Comparison of ENCODE assay signal across 23 cellular contexts in genomic region chr4:16176621-16177020, GRCh38. TPM values are rescaled to one million over a fixed set of nuclear protein-coding genes. Genes with fewer than 3 reads are reported as not detected.
DNase-seq lines count a peak whose midpoint lies in the region; FAIRE-seq and TF ChIP-seq lines count a peak whose summit lies in the region.
"Had no signal": no experiment of that assay in that cellular context is flagged by ENCODE, and none has a peak within 500 bp of the region (broad histone marks: within the 10 kb centered on the region; RNA-seq: fewer than 3 reads in every experiment).

No MANE protein-coding gene starts in this region.

- POLR2A ChIA-PET in activated CD4-positive, alpha-beta T cell treated with anti-CD3 and anti-CD28 coated beads, Interleukin-2, amount 10 ng/mL, durations not matched to agents 7 days and 5 days (lab: Charles Lee), result no interaction called here

- H2AFZ ChIP-seq in trophoblast cell (ENCODE audit: insufficient read depth, low read length, poor library complexity), result no peak overlapping the region

- no peaks in the 10 kb centered on the region for H3K27me3 Mint-ChIP-seq in activated CD4-positive, alpha-beta T cell treated with anti-CD3 and anti-CD28 coated beads, Interleukin-2, amount 10 ng/mL, durations not matched to agents 24 days and 14 days
- no peaks in the 10 kb centered on the region for H3K27me3 Mint-ChIP-seq in activated CD4-positive, alpha-beta T cell treated with anti-CD3 and anti-CD28 coated beads, Interleukin-2, amount 10 ng/mL, durations not matched to agents 7 days and 5 days
- H3K27me3 Mint-ChIP-seq: CD4-positive, alpha-beta memory T cell; CD4-positive, CD25-positive, alpha-beta regulatory T cell; CD8-positive, alpha-beta memory T cell had no signal

- H3K27ac ChIP-seq in trophoblast cell (ENCODE audit: low read depth, low read length) (no peak overlapping the region), thyroid gland (no peak overlapping the region), prostate gland (no peak overlapping the region)
- H3K27ac ChIP-seq: BLaER1 had no signal

- no peak overlapping the region for H3K14ac ChIP-seq in trophoblast cell (ENCODE audit: low read length)

- no peak overlapping the region for H2AK5ac ChIP-seq in trophoblast cell (ENCODE audit: low read length)

- no peak overlapping the region for H2BK5ac ChIP-seq in trophoblast cell (ENCODE audit: low read depth, low read length, poor library complexity)

- no peak overlapping the region for H3K23ac ChIP-seq in trophoblast cell (ENCODE audit: low read length)

- H4K8ac ChIP-seq in trophoblast cell (ENCODE audit: low read depth, low read length), result no peak overlapping the region

- TF ChIP-seq CTCF in D721Med (IDR thresholded peaks at IDR 0.05; ENCODE audit: insufficient read depth, missing control alignments) (no peak), thyroid gland (IDR thresholded peaks at IDR 0.05) (no peak), prostate gland (IDR thresholded peaks at IDR 0.05) (no peak)

- DNase-seq in activated CD4-positive, alpha-beta T cell treated with anti-CD3 and anti-CD28 coated beads, Interleukin-2, amount 10 ng/mL, durations not matched to agents 24 days and 14 days, result peak; percentile 45
- no peak for DNase-seq in activated CD4-positive, alpha-beta T cell treated with anti-CD3 and anti-CD28 coated beads, Interleukin-2, amount 10 ng/mL, durations not matched to agents 7 days and 5 days
- no peak for DNase-seq in D721Med (ENCODE audit: insufficient read length, low spot score)
- peak; percentile 2 for DNase-seq in NCI-H69 (lab: John Stamatoyannopoulos, UW)
- DNase-seq in trophoblast cell, result peak; percentile 71 to 93
- DNase-seq in thyroid gland, result no peak
- DNase-seq in prostate gland (ENCODE audit: low spot score), result no peak
- DNase-seq: 8988T; ACHN; BE2C; C1 segment of cervical spinal cord; CD4-positive, alpha-beta memory T cell; CD4-positive, CD25-positive, alpha-beta regulatory T cell; CD8-positive, alpha-beta memory T cell; COR-L47; DMS79 treated with DMSO at 0.1 percent for 48 hours; GF-D8 had no signal

- no peak overlapping the region for H2BK120ac ChIP-seq in trophoblast cell (ENCODE audit: insufficient read depth, low read length, poor library complexity)

- no peak overlapping the region for H3K4me3 ChIP-seq in trophoblast cell (ENCODE audit: low read depth, low read length)
- no peak overlapping the region for H3K4me3 ChIP-seq in thyroid gland (replicated peaks in 1 of 3)
- H3K4me3 ChIP-seq in prostate gland, result no peak overlapping the region
- H3K4me3 ChIP-seq: BLaER1 had no signal

- H3K4ac ChIP-seq in trophoblast cell (ENCODE audit: low read depth, low read length), result no peak overlapping the region

- H3K9me3 ChIP-seq in trophoblast cell (ENCODE audit: insufficient read depth, low read depth, low read length) (no peaks in the 10 kb centered on the region), thyroid gland (no peaks in the 10 kb centered on the region), prostate gland (no peaks in the 10 kb centered on the region)
- H3K9me3 ChIP-seq: BE2C, BLaER1 had no signal

- CTCF ChIA-PET in activated CD4-positive, alpha-beta T cell treated with anti-CD3 and anti-CD28 coated beads, Interleukin-2, amount 10 ng/mL, durations not matched to agents 7 days and 5 days (lab: Charles Lee), result no interaction called here

- no peak overlapping the region for H3K4me2 ChIP-seq in trophoblast cell (ENCODE audit: low read length)
- H3K4me2 ChIP-seq: BLaER1 had no signal

- H3K36me3 Mint-ChIP-seq in activated CD4-positive, alpha-beta T cell treated with anti-CD3 and anti-CD28 coated beads, Interleukin-2, amount 10 ng/mL, durations not matched to agents 24 days and 14 days (ENCODE audit: low read depth), result peaks cover 20% of the 10 kb centered on the region
- H3K36me3 Mint-ChIP-seq in activated CD4-positive, alpha-beta T cell treated with anti-CD3 and anti-CD28 coated beads, Interleukin-2, amount 10 ng/mL, durations not matched to agents 7 days and 5 days (ENCODE audit: low read depth), result peaks cover 16% of the 10 kb centered on the region

- no peaks in the 10 kb centered on the region for H3K79me2 ChIP-seq in trophoblast cell (ENCODE audit: control insufficient read depth, insufficient read depth, low read length, poor library complexity)

- H4K91ac ChIP-seq in trophoblast cell (ENCODE audit: low read depth, low read length), result no peak overlapping the region

- no peak overlapping the region for H3K27ac Mint-ChIP-seq in activated CD4-positive, alpha-beta T cell treated with anti-CD3 and anti-CD28 coated beads, Interleukin-2, amount 10 ng/mL, durations not matched to agents 24 days and 14 days
- no peak overlapping the region for H3K27ac Mint-ChIP-seq in activated CD4-positive, alpha-beta T cell treated with anti-CD3 and anti-CD28 coated beads, Interleukin-2, amount 10 ng/mL, durations not matched to agents 7 days and 5 days
- H3K27ac Mint-ChIP-seq: CD14-positive monocyte; CD4-positive, alpha-beta memory T cell had no signal

- no CpG with 5 or more reads among the region's 6 CpGs for WGBS in trophoblast cell (ENCODE audit: extremely low coverage, insufficient coverage, insufficient read length)
- 95 to 97% methylated on average over 6 of the region's 6 CpGs for WGBS in thyroid gland, 2 donors
- WGBS in prostate gland, result 93% methylated on average over 6 of the region's 6 CpGs

- TF ChIP-seq POLR2A in thyroid gland (IDR thresholded peaks at IDR 0.05) (no peak), prostate gland (IDR thresholded peaks at IDR 0.05) (no peak)

- H3K36me3 ChIP-seq in trophoblast cell (ENCODE audit: control insufficient read depth in 1 of 2, insufficient read depth in 2 of 2, low read length in 2 of 2), result peaks cover 0 to 4% of the 10 kb centered on the region in 2 experiments
- peaks cover 0 to 8% of the 10 kb centered on the region in 2 donors for H3K36me3 ChIP-seq in thyroid gland
- H3K36me3 ChIP-seq in prostate gland, result no peaks in the 10 kb centered on the region

- H3K27me3 ChIP-seq in trophoblast cell (ENCODE audit: insufficient read depth, low read length) (no peaks in the 10 kb centered on the region), thyroid gland (no peaks in the 10 kb centered on the region), prostate gland (replicated peaks; ENCODE audit: insufficient read depth) (no peaks in the 10 kb centered on the region)
- H3K27me3 ChIP-seq: BE2C, BLaER1 had no signal

- no peak overlapping the region for H2BK12ac ChIP-seq in trophoblast cell (ENCODE audit: low read length)

- no peak overlapping the region for H3K9ac ChIP-seq in trophoblast cell (ENCODE audit: low read length)
- H3K9ac ChIP-seq: BLaER1 had no signal

- no peak overlapping the region for H3K18ac ChIP-seq in trophoblast cell (ENCODE audit: low read length)

- H3K9me3 Mint-ChIP-seq in activated CD4-positive, alpha-beta T cell treated with anti-CD3 and anti-CD28 coated beads, Interleukin-2, amount 10 ng/mL, durations not matched to agents 24 days and 14 days, result no peaks in the 10 kb centered on the region
- H3K9me3 Mint-ChIP-seq in activated CD4-positive, alpha-beta T cell treated with anti-CD3 and anti-CD28 coated beads, Interleukin-2, amount 10 ng/mL, durations not matched to agents 7 days and 5 days, result no peaks in the 10 kb centered on the region
- H3K9me3 Mint-ChIP-seq: CD14-positive monocyte; CD4-positive, alpha-beta memory T cell; CD4-positive, CD25-positive, alpha-beta regulatory T cell; CD8-positive, alpha-beta memory T cell had no signal

- H3K4me1 ChIP-seq in trophoblast cell (ENCODE audit: control insufficient read depth in 1 of 2, insufficient read depth in 2 of 2, low read length in 2 of 2) (no peaks in the 10 kb centered on the region), thyroid gland (no peaks in the 10 kb centered on the region), prostate gland (replicated peaks) (no peaks in the 10 kb centered on the region)
- H3K4me1 ChIP-seq: BE2C, BLaER1 had no signal

- H3K4me1 Mint-ChIP-seq in activated CD4-positive, alpha-beta T cell treated with anti-CD3 and anti-CD28 coated beads, Interleukin-2, amount 10 ng/mL, durations not matched to agents 24 days and 14 days, result no peaks in the 10 kb centered on the region
- H3K4me1 Mint-ChIP-seq in activated CD4-positive, alpha-beta T cell treated with anti-CD3 and anti-CD28 coated beads, Interleukin-2, amount 10 ng/mL, durations not matched to agents 7 days and 5 days, result no peaks in the 10 kb centered on the region
- H3K4me1 Mint-ChIP-seq: CD4-positive, alpha-beta memory T cell; CD4-positive, CD25-positive, alpha-beta regulatory T cell; CD8-positive, alpha-beta memory T cell had no signal

- intact Hi-C loops in activated CD4-positive, alpha-beta T cell treated with anti-CD3 and anti-CD28 coated beads, Interleukin-2, amount 10 ng/mL, durations not matched to agents 24 days and 14 days (cut with micrococcal nuclease), result no loop called here
- intact Hi-C loops in thyroid gland (cut with DNase I) (no loop called here), prostate gland (cut with DNase I) (no loop called here)

- H4K12ac ChIP-seq in trophoblast cell (ENCODE audit: low read depth, low read length), result no peak overlapping the region

- no peak overlapping the region for H3K4me3 Mint-ChIP-seq in activated CD4-positive, alpha-beta T cell treated with anti-CD3 and anti-CD28 coated beads, Interleukin-2, amount 10 ng/mL, durations not matched to agents 24 days and 14 days
- no peak overlapping the region for H3K4me3 Mint-ChIP-seq in activated CD4-positive, alpha-beta T cell treated with anti-CD3 and anti-CD28 coated beads, Interleukin-2, amount 10 ng/mL, durations not matched to agents 7 days and 5 days
- H3K4me3 Mint-ChIP-seq: CD14-positive monocyte; CD4-positive, alpha-beta memory T cell; CD4-positive, CD25-positive, alpha-beta regulatory T cell; CD8-positive, alpha-beta memory T cell had no signal

- H3K79me1 ChIP-seq in trophoblast cell (ENCODE audit: low read length), result no peaks in the 10 kb centered on the region

- FAIRE-seq in D721Med (lab: Jason Lieb, UNC), result peak; percentile 95
- FAIRE-seq: A204.1, G401.6, GM12891, GM19239 had no signal

RNA-seq across cellular contexts. Expression of gene TAPT1, which starts 49.6 kb away (rescaled TPM):
- 27.2 and 29.3 TPM in 2 replicates for total RNA-seq in activated CD4-positive, alpha-beta T cell treated with anti-CD3 and anti-CD28 coated beads, Interleukin-2, amount 10 ng/mL, durations not matched to agents 24 days and 14 days
- total RNA-seq in activated CD4-positive, alpha-beta T cell treated with anti-CD3 and anti-CD28 coated beads, Interleukin-2, amount 10 ng/mL, durations not matched to agents 7 days and 5 days, result 10 to 100 TPM; 49.6 to 58.2 TPM
- polyA plus RNA-seq in trophoblast cell (2013), result 6.4 and 6.6 TPM in 2 replicates
- total RNA-seq in thyroid gland (10 to 100 TPM; 42.1 to 69.0 (median 53.5) TPM), prostate gland (10 to 100 TPM; 16.2 to 48.6 TPM)

Comparison
In these comparisons a context has a peak if more than half of its experiments do, and no peak if none do; other contexts are left out.
1. DNase-seq: peak in activated CD4-positive, alpha-beta T cell treated with anti-CD3 and anti-CD28 coated beads, Interleukin-2, amount 10 ng/mL, durations not matched to agents 24 days and 14 days (single experiment), NCI-H69 (single experiment) and trophoblast cell (2 of 2); none in activated CD4-positive, alpha-beta T cell treated with anti-CD3 and anti-CD28 coated beads, Interleukin-2, amount 10 ng/mL, durations not matched to agents 7 days and 5 days (single experiment), D721Med (single experiment), thyroid gland (0 of 2) and prostate gland (single experiment).